In genomic region chr2:159211447-159212396, GRCh38 we compare ENCODE assay signal across 15 cellular contexts.
DNase-seq lines count a peak whose midpoint lies in the region; TF ChIP-seq lines count a peak whose summit lies in the region.
"Had no signal": no experiment of that assay in that cellular context is flagged by ENCODE, and none has a peak within 500 bp of the region (broad histone marks: within the 10 kb centered on the region; RNA-seq: fewer than 3 reads in every experiment).

No MANE protein-coding gene starts in this region.

- H3K27me3 ChIP-seq in ectodermal cell (ENCODE audit: control insufficient read depth, insufficient read depth, low read length, poor library complexity, severe bottlenecking) (peaks cover 8% of the 10 kb centered on the region), tibial artery (no peaks in the 10 kb centered on the region), stomach (no peaks in the 10 kb centered on the region)
- H3K27me3 ChIP-seq: heart left ventricle had no signal

- H3K4me3 Mint-ChIP-seq in activated naive CD4-positive, alpha-beta T cell treated with anti-CD3 and anti-CD28 coated beads, Interleukin-2, amount 50 U/mL, for 24 hours, result peak overlapping the region; percentile 33
- H3K4me3 Mint-ChIP-seq in activated naive CD4-positive, alpha-beta T cell treated with anti-CD3 and anti-CD28 coated beads for 36 hours, result no peak overlapping the region
- H3K4me3 Mint-ChIP-seq: activated CD8-positive, alpha-beta T cell treated with anti-CD3 and anti-CD28 coated beads for 36 hours; activated naive CD4-positive, alpha-beta T cell treated with anti-CD3 and anti-CD28 coated beads, Interleukin-2, amount 10 ng/mL, durations not matched to agents 7 days and 5 days had no signal

- 11 to 12% methylated on average over 14 of the region's 14 CpGs for WGBS in ectodermal cell, 2 experiments
- 71 to 78% (median 75%) methylated on average over 14 of the region's 14 CpGs for WGBS in stomach, 5 donors

- H3K9me3 Mint-ChIP-seq in activated naive CD4-positive, alpha-beta T cell treated with anti-CD3 and anti-CD28 coated beads, Interleukin-2, amount 50 U/mL, for 24 hours, result no peaks in the 10 kb centered on the region
- H3K9me3 Mint-ChIP-seq in activated naive CD4-positive, alpha-beta T cell treated with anti-CD3 and anti-CD28 coated beads for 36 hours, result no peaks in the 10 kb centered on the region
- H3K9me3 Mint-ChIP-seq: activated CD8-positive, alpha-beta T cell treated with anti-CD3 and anti-CD28 coated beads for 36 hours; activated naive CD4-positive, alpha-beta T cell treated with anti-CD3 and anti-CD28 coated beads, Interleukin-2, amount 10 ng/mL, durations not matched to agents 7 days and 5 days; naive B cell had no signal

- TF ChIP-seq EP300 in stomach (IDR thresholded peaks at IDR 0.05), result no peak

- H3K27ac ChIP-seq in ectodermal cell (ENCODE audit: insufficient read depth, low read depth, low read length, poor library complexity, severe bottlenecking), result peak overlapping the region; percentile 68
- peak overlapping the region; percentile 35 to 46 for H3K27ac ChIP-seq in tibial artery
- no peak overlapping the region for H3K27ac ChIP-seq in stomach
- H3K27ac ChIP-seq: heart left ventricle had no signal

- no peak for TF ChIP-seq POLR2A in stomach (IDR thresholded peaks at IDR 0.05)

- H3K4me3 ChIP-seq in ectodermal cell (ENCODE audit: insufficient read depth, low read depth, low read length), result no peak overlapping the region
- no peak overlapping the region for H3K4me3 ChIP-seq in tibial artery
- no peak overlapping the region for H3K4me3 ChIP-seq in stomach
- H3K4me3 ChIP-seq: heart left ventricle had no signal

- no peak overlapping the region for H3K27ac Mint-ChIP-seq in activated naive CD4-positive, alpha-beta T cell treated with anti-CD3 and anti-CD28 coated beads, Interleukin-2, amount 50 U/mL, for 24 hours
- no peak overlapping the region for H3K27ac Mint-ChIP-seq in activated naive CD4-positive, alpha-beta T cell treated with anti-CD3 and anti-CD28 coated beads for 36 hours
- H3K27ac Mint-ChIP-seq: activated CD8-positive, alpha-beta T cell treated with anti-CD3 and anti-CD28 coated beads for 36 hours; activated naive CD4-positive, alpha-beta T cell treated with anti-CD3 and anti-CD28 coated beads, Interleukin-2, amount 10 ng/mL, durations not matched to agents 7 days and 5 days had no signal

- no peaks in the 10 kb centered on the region for H3K27me3 Mint-ChIP-seq in activated naive CD4-positive, alpha-beta T cell treated with anti-CD3 and anti-CD28 coated beads, Interleukin-2, amount 50 U/mL, for 24 hours
- H3K27me3 Mint-ChIP-seq in activated naive CD4-positive, alpha-beta T cell treated with anti-CD3 and anti-CD28 coated beads for 36 hours (ENCODE audit: low read depth), result no peaks in the 10 kb centered on the region
- H3K27me3 Mint-ChIP-seq: activated CD8-positive, alpha-beta T cell treated with anti-CD3 and anti-CD28 coated beads for 36 hours; activated naive CD4-positive, alpha-beta T cell treated with anti-CD3 and anti-CD28 coated beads, Interleukin-2, amount 10 ng/mL, durations not matched to agents 7 days and 5 days had no signal

- intact Hi-C loops in activated naive CD4-positive, alpha-beta T cell treated with anti-CD3 and anti-CD28 coated beads for 36 hours (cut with micrococcal nuclease), result no loop called here
- intact Hi-C loops in tibial artery (cut with DNase I; ENCODE audit: low total_unique reads) (no loop called here), stomach (cut with DNase I; ENCODE audit: low total_unique reads) (no loop called here)

- H3K4me1 Mint-ChIP-seq in activated naive CD4-positive, alpha-beta T cell treated with anti-CD3 and anti-CD28 coated beads, Interleukin-2, amount 50 U/mL, for 24 hours, result peaks cover 29% of the 10 kb centered on the region
- H3K4me1 Mint-ChIP-seq in activated naive CD4-positive, alpha-beta T cell treated with anti-CD3 and anti-CD28 coated beads for 36 hours (ENCODE audit: low read depth), result peaks cover 17% of the 10 kb centered on the region

- no peaks in the 10 kb centered on the region for H3K36me3 Mint-ChIP-seq in activated naive CD4-positive, alpha-beta T cell treated with anti-CD3 and anti-CD28 coated beads, Interleukin-2, amount 50 U/mL, for 24 hours
- H3K36me3 Mint-ChIP-seq in activated naive CD4-positive, alpha-beta T cell treated with anti-CD3 and anti-CD28 coated beads for 36 hours (ENCODE audit: low read depth), result no peaks in the 10 kb centered on the region
- H3K36me3 Mint-ChIP-seq: naive B cell had no signal

- no peaks in the 10 kb centered on the region for H3K36me3 ChIP-seq in ectodermal cell (ENCODE audit: control insufficient read depth, insufficient read depth, low read length)
- peaks cover 0 to 26% (median 24%) of the 10 kb centered on the region in 3 donors for H3K36me3 ChIP-seq in tibial artery
- peaks cover 4 to 61% (median 35%) of the 10 kb centered on the region in 4 donors for H3K36me3 ChIP-seq in stomach

- CTCF ChIA-PET in activated naive CD4-positive, alpha-beta T cell treated with anti-CD3 and anti-CD28 coated beads for 36 hours (lab: Charles Lee), result no interaction called here

- TF ChIP-seq CTCF in tibial artery (IDR thresholded peaks at IDR 0.05) (no peak), stomach (IDR thresholded peaks at IDR 0.05) (no peak)

- peaks cover 15% of the 10 kb centered on the region for H3K4me1 ChIP-seq in ectodermal cell (ENCODE audit: control insufficient read depth, insufficient read depth, low read length)
- peaks cover 0 to 49% (median 24%) of the 10 kb centered on the region in 4 donors for H3K4me1 ChIP-seq in tibial artery
- H3K4me1 ChIP-seq in stomach, result peaks cover 0 to 4% (median 0%) of the 10 kb centered on the region in 4 donors

- no peak for DNase-seq in activated naive CD4-positive, alpha-beta T cell treated with anti-CD3 and anti-CD28 coated beads for 36 hours
- DNase-seq in middle frontal gyrus (ENCODE audit: extremely low spot score, low spot score) (peak; percentile 15), tibial artery (no peak), stomach (no peak), NCI-H2029 treated with DMSO at 0.1 percent for 48 hours (lab: John Stamatoyannopoulos, UW) (no peak), OCI-M1 (lab: John Stamatoyannopoulos, UW) (no peak)
- DNase-seq: activated CD8-positive, alpha-beta T cell treated with anti-CD3 and anti-CD28 coated beads for 36 hours; activated naive CD4-positive, alpha-beta T cell treated with anti-CD3 and anti-CD28 coated beads, Interleukin-2, amount 10 ng/mL, durations not matched to agents 7 days and 5 days; effector CD8-positive, alpha-beta T cell; heart left ventricle; naive B cell; NCI-H2081; stimulated activated naive CD4-positive, alpha-beta T cell treated with Interleukin-2 at 50 U/mL for 16 hours had no signal

- no peaks in the 10 kb centered on the region for H3K9me3 ChIP-seq in ectodermal cell (ENCODE audit: control insufficient read depth, low read length)
- H3K9me3 ChIP-seq in tibial artery, result no peaks in the 10 kb centered on the region
- no peaks in the 10 kb centered on the region for H3K9me3 ChIP-seq in stomach
- H3K9me3 ChIP-seq: heart left ventricle had no signal

Comparison
In these comparisons a context has a peak if more than half of its experiments do, and no peak if none do; other contexts are left out.
1. H3K27ac ChIP-seq: peak in ectodermal cell (single experiment) and tibial artery (2 of 2); none in stomach (0 of 5).